In genomic region chr19:43062418-43062817, GRCh38 we compare ENCODE assay signal across 10 cellular contexts. TPM values are rescaled to one million over a fixed set of nuclear protein-coding genes. Genes with fewer than 3 reads are reported as not detected.
"Had no signal": no experiment of that assay in that cellular context is flagged by ENCODE, and none has a peak within 500 bp of the region (broad histone marks: within the 10 kb centered on the region; RNA-seq: fewer than 3 reads in every experiment).

No MANE protein-coding gene starts in this region.

RNA-seq across cellular contexts. Expression of gene PSG2, which starts 20.1 kb away (rescaled TPM):
- total RNA-seq: OCI-LY7, PC-3, PC-9, Peyer's patch, Right ventricle myocardium inferior, Right ventricle myocardium superior, RPMI7951, SJCRH30, SJSA1, SK-MEL-5 had no signal

RNA-seq across cellular contexts. Expression of gene PSG11, which starts 36.1 kb away (rescaled TPM):
- total RNA-seq: OCI-LY7, PC-3, PC-9, Peyer's patch, Right ventricle myocardium inferior, Right ventricle myocardium superior, RPMI7951, SJCRH30, SJSA1 had no signal
